Comparison of ENCODE assay signal across 28 cellular contexts in genomic region chr18:13192970-13193369, GRCh38.
"Had no signal": no experiment of that assay in that cellular context is flagged by ENCODE, and none has a peak within 500 bp of the region (broad histone marks: within the 10 kb centered on the region; RNA-seq: fewer than 3 reads in every experiment).

No MANE protein-coding gene starts in this region.

- DNase-seq: stimulated activated CD4-positive, alpha-beta T cell treated with anti-CD3 and anti-CD28 coated beads, Interleukin-2, amount 100 ng/mL, for 48 hours; stimulated activated CD4-positive, alpha-beta T cell treated with anti-CD3 and anti-CD28 coated beads, Interleukin-4, amount 100 ng/mL, for 1 hour; stimulated activated CD4-positive, alpha-beta T cell treated with anti-CD3 and anti-CD28 coated beads, Interleukin-4, amount 100 ng/mL, for 24 hours; stimulated activated CD4-positive, alpha-beta T cell treated with anti-CD3 and anti-CD28 coated beads, Interleukin-4, amount 100 ng/mL, for 4 hours; stimulated activated CD8-positive, alpha-beta memory T cell treated with anti-CD3 and anti-CD28 coated beads, Interleukin-4, amount 100 ng/mL, for 48 hours; stimulated activated naive B cell treated with anti-CD40 and anti-IgM and Interleukin-4, amounts not matched to agents 10 μg/mL and 1 μg/mL and 100 μg/mL, for 72 hours; stimulated activated naive CD4-positive, alpha-beta T cell; stimulated activated naive CD4-positive, alpha-beta T cell treated with Interleukin-2 at 50 U/mL for 16 hours; stimulated activated naive CD8-positive, alpha-beta T cell treated with anti-CD3 and anti-CD28 coated beads, Interleukin-15, amount 100 ng/mL, for 72 hours; stimulated activated naive CD8-positive, alpha-beta T cell treated with anti-CD3 and anti-CD28 coated beads, Interleukin-15, Interleukin-2, amounts not matched to agents 100 U/mL and 50 U/mL, for 24 hours; stomach; substantia nigra; testis; thyroid gland; tibial artery; transverse colon; trophoblast cell; upper lobe of left lung; upper lobe of right lung; uterus had no signal

- H3K36me3 ChIP-seq: stomach, suprapubic skin, thoracic aorta, thyroid gland, tibial artery, tibial nerve, transverse colon, upper lobe of left lung, upper lobe of right lung, uterus, vagina had no signal

- H3K27me3 ChIP-seq: stomach, suprapubic skin, testis, thyroid gland, tibial artery, tibial nerve, transverse colon, upper lobe of left lung, upper lobe of right lung, uterus, vagina had no signal

- H3K27me3 Mint-ChIP-seq: stimulated activated naive CD8-positive, alpha-beta T cell treated with anti-CD3 and anti-CD28 coated beads, Interleukin-15, Interleukin-2, amounts not matched to agents 100 ng/mL and 50 ng/mL, for 24 hours; type B pancreatic cell had no signal

- H3K4me1 ChIP-seq: suprapubic skin, testis, tibial artery, tibial nerve, transverse colon, upper lobe of right lung, uterus, vagina had no signal

- H3K9me3 ChIP-seq: suprapubic skin, testis, thoracic aorta, thyroid gland, tibial artery, transverse colon, upper lobe of left lung, upper lobe of right lung, uterus had no signal

- H3K27ac ChIP-seq: stomach, suprapubic skin, testis, thoracic aorta, thyroid gland, tibial artery, tibial nerve, transverse colon, upper lobe of left lung, upper lobe of right lung, uterus, vagina had no signal

- H3K4me3 Mint-ChIP-seq: stimulated activated effector memory CD8-positive, alpha-beta T cell treated with anti-CD3 and anti-CD28 coated beads, Interleukin-12 subunit alpha, Interleukin-12 subunit beta, amount 100 ng/mL, for 72 hours; stimulated activated memory B cell treated with anti-CD40 and anti-IgM and Interleukin-4, amounts not matched to agents 10 μg/mL and 1 μg/mL and 100 μg/mL, for 72 hours; stimulated activated naive B cell treated with anti-CD40 and anti-IgM and Interleukin-4, amounts not matched to agents 10 μg/mL and 1 μg/mL and 100 μg/mL, for 72 hours; stimulated activated naive CD8-positive, alpha-beta T cell treated with anti-CD3 and anti-CD28 coated beads, Interleukin-15, amount 100 ng/mL, for 72 hours; stimulated activated naive CD8-positive, alpha-beta T cell treated with anti-CD3 and anti-CD28 coated beads, Interleukin-15, Interleukin-2, amounts not matched to agents 100 ng/mL and 50 ng/mL, for 24 hours; type B pancreatic cell had no signal

- H3K27ac Mint-ChIP-seq: stimulated activated effector memory CD8-positive, alpha-beta T cell treated with anti-CD3 and anti-CD28 coated beads, Interleukin-12 subunit alpha, Interleukin-12 subunit beta, amount 100 ng/mL, for 72 hours; stimulated activated memory B cell treated with anti-CD40 and anti-IgM and Interleukin-4, amounts not matched to agents 10 μg/mL and 1 μg/mL and 100 μg/mL, for 72 hours; stimulated activated naive B cell treated with anti-CD40 and anti-IgM and Interleukin-4, amounts not matched to agents 10 μg/mL and 1 μg/mL and 100 μg/mL, for 72 hours; stimulated activated naive CD8-positive, alpha-beta T cell treated with anti-CD3 and anti-CD28 coated beads, Interleukin-15, amount 100 ng/mL, for 72 hours; stimulated activated naive CD8-positive, alpha-beta T cell treated with anti-CD3 and anti-CD28 coated beads, Interleukin-15, Interleukin-2, amounts not matched to agents 100 ng/mL and 50 ng/mL, for 24 hours; type B pancreatic cell had no signal

- H3K36me3 Mint-ChIP-seq: stimulated activated effector memory CD8-positive, alpha-beta T cell treated with anti-CD3 and anti-CD28 coated beads, Interleukin-12 subunit alpha, Interleukin-12 subunit beta, amount 100 ng/mL, for 72 hours; stimulated activated memory B cell treated with anti-CD40 and anti-IgM and Interleukin-4, amounts not matched to agents 10 μg/mL and 1 μg/mL and 100 μg/mL, for 72 hours; stimulated activated naive B cell treated with anti-CD40 and anti-IgM and Interleukin-4, amounts not matched to agents 10 μg/mL and 1 μg/mL and 100 μg/mL, for 72 hours; type B pancreatic cell had no signal

- H3K4me3 ChIP-seq: stomach, suprapubic skin, testis, thoracic aorta, thyroid gland, tibial artery, tibial nerve, transverse colon, upper lobe of left lung, upper lobe of right lung, uterus, vagina had no signal

- H3K4me1 Mint-ChIP-seq: stimulated activated effector memory CD8-positive, alpha-beta T cell treated with anti-CD3 and anti-CD28 coated beads, Interleukin-12 subunit alpha, Interleukin-12 subunit beta, amount 100 ng/mL, for 72 hours; stimulated activated memory B cell treated with anti-CD40 and anti-IgM and Interleukin-4, amounts not matched to agents 10 μg/mL and 1 μg/mL and 100 μg/mL, for 72 hours; stimulated activated naive B cell treated with anti-CD40 and anti-IgM and Interleukin-4, amounts not matched to agents 10 μg/mL and 1 μg/mL and 100 μg/mL, for 72 hours; stimulated activated naive CD8-positive, alpha-beta T cell treated with anti-CD3 and anti-CD28 coated beads, Interleukin-15, amount 100 ng/mL, for 72 hours had no signal

- H3K9me3 Mint-ChIP-seq: stimulated activated effector memory CD8-positive, alpha-beta T cell treated with anti-CD3 and anti-CD28 coated beads, Interleukin-12 subunit alpha, Interleukin-12 subunit beta, amount 100 ng/mL, for 72 hours; type B pancreatic cell had no signal

- ATAC-seq: stimulated activated effector memory CD8-positive, alpha-beta T cell treated with anti-CD3 and anti-CD28 coated beads, Interleukin-12 subunit alpha, Interleukin-12 subunit beta, amount 100 ng/mL, for 72 hours; stimulated activated memory B cell treated with anti-CD40 and anti-IgM and Interleukin-4, amounts not matched to agents 10 μg/mL and 1 μg/mL and 100 μg/mL, for 72 hours; stimulated activated naive B cell treated with anti-CD40 and anti-IgM and Interleukin-4, amounts not matched to agents 10 μg/mL and 1 μg/mL and 100 μg/mL, for 72 hours; stimulated activated naive CD8-positive, alpha-beta T cell treated with anti-CD3 and anti-CD28 coated beads, Interleukin-15, amount 100 ng/mL, for 72 hours; stimulated activated naive CD8-positive, alpha-beta T cell treated with anti-CD3 and anti-CD28 coated beads, Interleukin-15, Interleukin-2, amounts not matched to agents 100 U/mL and 50 U/mL, for 24 hours; upper lobe of right lung had no signal
